Comparison of ENCODE assay signal across 10 cellular contexts in genomic region chr10:70465278-70465677, GRCh38. TPM values are rescaled to one million over a fixed set of nuclear protein-coding genes. Genes with fewer than 3 reads are reported as not detected.
"Had no signal": no experiment of that assay in that cellular context is flagged by ENCODE, and none has a peak within 500 bp of the region (broad histone marks: within the 10 kb centered on the region; RNA-seq: fewer than 3 reads in every experiment).

No MANE protein-coding gene starts in this region.

- FAIRE-seq: H54, HTR-8/SVneo had no signal

- H3K4me3 ChIP-seq: GM23248 had no signal

- DNase-seq: GM23248, GOT3, H9, HCEC 1CT, HFFc6, KG1 had no signal

- H2AFZ ChIP-seq: GM23248 had no signal

- H3K9ac ChIP-seq: GM23248 had no signal

- H3K27ac ChIP-seq: GM23248 had no signal

RNA-seq across cellular contexts. Expression of gene PALD1, which starts 13.3 kb away (rescaled TPM):
- total RNA-seq: GM23248, HFFc6 had no signal
- polyA plus RNA-seq: GM23248 had no signal

RNA-seq across cellular contexts. Expression of gene NODAL, which starts 23.8 kb away (rescaled TPM):
- total RNA-seq: GM23248, HFFc6, HT-29 had no signal
- polyA plus RNA-seq: GM23248, IgD-negative memory B cell had no signal
